ENCODE assay signal across 14 cellular contexts in the genomic region with DNA sequence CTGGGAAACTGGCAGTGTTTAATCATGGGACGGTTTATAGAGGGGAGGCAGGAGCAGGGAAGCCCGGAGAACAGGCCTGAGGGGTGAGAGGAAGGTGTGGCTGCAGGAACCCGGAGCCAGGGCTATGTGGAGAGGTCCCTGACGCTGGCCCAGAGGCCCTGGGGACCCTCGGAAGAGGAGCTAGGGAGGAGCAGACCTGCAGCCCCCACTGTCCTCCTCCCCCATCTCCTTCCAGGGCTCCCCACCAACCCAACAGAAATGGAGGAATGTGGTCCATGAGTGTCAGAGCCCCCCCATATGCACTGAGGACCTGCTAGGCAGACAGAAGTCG. TPM values are rescaled to one million over a fixed set of nuclear protein-coding genes. Genes with fewer than 3 reads are reported as not detected.
DNase-seq lines count a peak whose midpoint lies in the region; ATAC-seq and TF ChIP-seq lines count a peak whose summit lies in the region.
"Had no signal": no experiment of that assay in that cellular context is flagged by ENCODE, and none has a peak within 500 bp of the region (broad histone marks: within the 10 kb centered on the region; RNA-seq: fewer than 3 reads in every experiment).

No MANE protein-coding gene starts in this region.

- WGBS in GM23248 (ENCODE audit: low coverage in 1 of 2, low lambda C conversion rate in 2 of 2, missing lambda C conversion rate in 2 of 2), 2 experiments = 60 to 67% methylated on average over 6 of the region's 6 CpGs

- H3F3A ChIP-seq in PC-9 (ENCODE audit: insufficient read depth, low read depth) = peaks cover 5% of the 10 kb centered on the region; the same call in 1 of the 2 replicates
- H3F3A ChIP-seq in GM23248 (ENCODE audit: insufficient read depth) = no peaks in the 10 kb centered on the region

- DNase-seq in natural killer cell (no peak), PC-9 (no peak), BE2C (no peak), GM23248 (no peak), Right ventricle myocardium superior (no peak)
- DNase-seq in natural killer cell treated with Interleukin-12 subunit alpha and Interleukin-12 subunit beta and Interleukin-15 and Interleukin-18, amount 100 ng/mL, for 72 hours (ENCODE audit: low spot score) = no peak
- no peak for DNase-seq in effector memory CD4-positive, alpha-beta T cell
- DNase-seq: amniotic stem cell, MV-4-11 had no signal

- H4K20me1 ChIP-seq in PC-9 (ENCODE audit: insufficient read depth) (no peaks in the 10 kb centered on the region), GM23248 (ENCODE audit: insufficient read depth) (no peaks in the 10 kb centered on the region)

- POLR2A ChIA-PET in PC-9 (lab: Charles Lee; ENCODE audit: unreplicated experiment) = interaction anchor here (0.6 to 0.8 kb wide), 5 partner anchors 44 to 110 kb away, joined by 3 to 9 read pairs (median 4); partner anchors contain the start of gene AFMID

- H3K9ac ChIP-seq in GM23248 = no peak overlapping the region

- no peaks in the 10 kb centered on the region for H3K27me3 ChIP-seq in PC-9 (ENCODE audit: insufficient read depth, low read depth)
- no peaks in the 10 kb centered on the region for H3K27me3 ChIP-seq in effector memory CD4-positive, alpha-beta T cell (replicated peaks; ENCODE audit: control insufficient read depth, insufficient read depth, low read length, poor library complexity, severe bottlenecking)
- H3K27me3 ChIP-seq in BE2C = no peaks in the 10 kb centered on the region
- no peaks in the 10 kb centered on the region for H3K27me3 ChIP-seq in GM23248 (replicated peaks; ENCODE audit: insufficient read depth)
- H3K27me3 ChIP-seq: SJCRH30 had no signal

- TF ChIP-seq CTCF in natural killer cell (IDR thresholded peaks at IDR 0.05) (no peak), PC-9 (conservative IDR thresholded peaks at IDR 0.05) (no peak), BE2C (IDR thresholded peaks at IDR 0.05; ENCODE audit: low read depth, low read length) (no peak)

- H3K79me2 ChIP-seq in PC-9 (ENCODE audit: low read depth) (no peaks in the 10 kb centered on the region), GM23248 (ENCODE audit: insufficient read depth) (no peaks in the 10 kb centered on the region)

- peaks cover 18 to 30% of the 10 kb centered on the region in 2 donors for H3K4me1 Mint-ChIP-seq in natural killer cell
- H3K4me1 Mint-ChIP-seq in natural killer cell treated with Interleukin-12 subunit alpha and Interleukin-12 subunit beta and Interleukin-15 and Interleukin-18, amount 100 ng/mL, for 72 hours (ENCODE audit: low read depth in 2 of 2) = peaks cover 13 to 17% of the 10 kb centered on the region in 2 donors

- peak overlapping the region; percentile 75; the same call in 1 of the 2 replicates for H3K4me2 ChIP-seq in PC-9
- no peak overlapping the region for H3K4me2 ChIP-seq in GM23248 (ENCODE audit: unreplicated experiment)

- H3K9me3 ChIP-seq in PC-9 (ENCODE audit: insufficient read depth, low read depth) (no peaks in the 10 kb centered on the region), BE2C (no peaks in the 10 kb centered on the region), GM23248 (ENCODE audit: low read depth) (no peaks in the 10 kb centered on the region)
- H3K9me3 ChIP-seq in effector memory CD4-positive, alpha-beta T cell (ENCODE audit: control insufficient read depth, low read length) = no peaks in the 10 kb centered on the region
- H3K9me3 ChIP-seq: SJCRH30 had no signal

- H3K27ac Mint-ChIP-seq in natural killer cell = no peak overlapping the region
- no peak overlapping the region for H3K27ac Mint-ChIP-seq in natural killer cell treated with Interleukin-12 subunit alpha and Interleukin-12 subunit beta and Interleukin-15 and Interleukin-18, amount 100 ng/mL, for 72 hours

- H3K36me3 Mint-ChIP-seq in natural killer cell = no peaks in the 10 kb centered on the region
- no peaks in the 10 kb centered on the region for H3K36me3 Mint-ChIP-seq in natural killer cell treated with Interleukin-12 subunit alpha and Interleukin-12 subunit beta and Interleukin-15 and Interleukin-18, amount 100 ng/mL, for 72 hours

- intact Hi-C loops in natural killer cell (cut with micrococcal nuclease) = loop anchor here (1.0 kb wide), 2 partner anchors 138 to 166 kb away; no protein-coding TSS in a partner anchor
- intact Hi-C loops in PC-9 (cut with micrococcal nuclease; ENCODE audit: unreplicated experiment) = loop anchor here (1.0 to 5.0 kb wide), 8 partner anchors 63 to 234 kb away; partner anchors contain the start of gene SOCS3
- intact Hi-C loops in Right ventricle myocardium superior (cut with DNase I) = loop anchor here (5.0 kb wide), 1 partner anchor 139 kb away; no protein-coding TSS in a partner anchor

- no TSS peak for BruUV-seq in PC-9 (replicated peaks; lab: Mats Ljungman, UMichigan)

- H3K4me3 ChIP-seq in PC-9 (no peak overlapping the region), BE2C (ENCODE audit: low read depth, low read length) (no peak overlapping the region), GM23248 (no peak overlapping the region)
- peak overlapping the region; percentile 38 for H3K4me3 ChIP-seq in effector memory CD4-positive, alpha-beta T cell (ENCODE audit: insufficient read depth, low read depth, low read length, poor library complexity, severe bottlenecking)
- H3K4me3 ChIP-seq: GM23338, SJCRH30 had no signal

- peak overlapping the region; percentile 53 for H3K4me3 Mint-ChIP-seq in natural killer cell
- no peak overlapping the region for H3K4me3 Mint-ChIP-seq in natural killer cell treated with Interleukin-12 subunit alpha and Interleukin-12 subunit beta and Interleukin-15 and Interleukin-18, amount 100 ng/mL, for 72 hours
- H3K4me3 Mint-ChIP-seq: GM23338 had no signal

- in situ Hi-C loops in GM23248 (cut with MboI) = no loop called here

- CTCF ChIA-PET in PC-9 (lab: Charles Lee) = interaction anchor here (0.5 to 2.0 kb wide), 19 partner anchors 14 to 576 kb away, joined by 3 to 17 read pairs (median 4); partner anchors contain the start of genes AFMID, BIRC5 and TK1

- H3K9me3 Mint-ChIP-seq in natural killer cell = no peaks in the 10 kb centered on the region
- no peaks in the 10 kb centered on the region for H3K9me3 Mint-ChIP-seq in natural killer cell treated with Interleukin-12 subunit alpha and Interleukin-12 subunit beta and Interleukin-15 and Interleukin-18, amount 100 ng/mL, for 72 hours

- no peak overlapping the region for H3K27ac ChIP-seq in PC-9
- peak overlapping the region; percentile 56 for H3K27ac ChIP-seq in effector memory CD4-positive, alpha-beta T cell (ENCODE audit: insufficient read depth, low read length, poor library complexity, severe bottlenecking)
- H3K27ac ChIP-seq in GM23248 = no peak overlapping the region
- H3K27ac ChIP-seq: SJCRH30 had no signal

- H3K9me2 ChIP-seq in PC-9 (ENCODE audit: insufficient read depth) (no peaks in the 10 kb centered on the region), GM23248 (ENCODE audit: insufficient read depth) (no peaks in the 10 kb centered on the region)

- no peak for ATAC-seq in natural killer cell
- no peak for ATAC-seq in natural killer cell treated with Interleukin-12 subunit alpha and Interleukin-12 subunit beta and Interleukin-15 and Interleukin-18, amount 100 ng/mL, for 72 hours
- no peak for ATAC-seq in GM21447 (IDR thresholded peaks at IDR 0.05; ENCODE audit: unreplicated experiment)
- no peak for ATAC-seq in Right ventricle myocardium superior (ENCODE audit: poor library complexity)

- H3K4me1 ChIP-seq in PC-9 (replicated peaks; ENCODE audit: insufficient read depth) (0 out of 2 replicates have a peak, but pooled peaks cover 6% of the 10 kb centered on the region), BE2C (peaks cover 22% of the 10 kb centered on the region), GM23248 (ENCODE audit: insufficient read depth) (0 out of 2 replicates have a peak, but pooled peaks cover 3% of the 10 kb centered on the region)
- peaks cover 50% of the 10 kb centered on the region for H3K4me1 ChIP-seq in effector memory CD4-positive, alpha-beta T cell (ENCODE audit: control insufficient read depth, insufficient read depth, low read length, poor library complexity, severe bottlenecking)

- no peaks in the 10 kb centered on the region for H3K36me3 ChIP-seq in PC-9 (ENCODE audit: low read depth)
- no peaks in the 10 kb centered on the region for H3K36me3 ChIP-seq in effector memory CD4-positive, alpha-beta T cell (ENCODE audit: control insufficient read depth, insufficient read depth, low read length)
- no peaks in the 10 kb centered on the region for H3K36me3 ChIP-seq in BE2C
- H3K36me3 ChIP-seq in GM23248 (ENCODE audit: low read depth) = no peaks in the 10 kb centered on the region
- H3K36me3 ChIP-seq: SJCRH30 had no signal

- no peaks in the 10 kb centered on the region for H3K27me3 Mint-ChIP-seq in natural killer cell (ENCODE audit: low read depth in 2 of 2)
- H3K27me3 Mint-ChIP-seq in natural killer cell treated with Interleukin-12 subunit alpha and Interleukin-12 subunit beta and Interleukin-15 and Interleukin-18, amount 100 ng/mL, for 72 hours = peaks cover 2 to 7% of the 10 kb centered on the region in 2 donors

- H2AFZ ChIP-seq in PC-9 = no peak overlapping the region
- no peak overlapping the region for H2AFZ ChIP-seq in GM23248
- H2AFZ ChIP-seq: GM23338 had no signal

RNA-seq across cellular contexts. Expression of gene TMEM235, which starts 20.3 kb away (rescaled TPM):
- not detected for total RNA-seq in natural killer cell
- total RNA-seq in natural killer cell treated with Interleukin-12 subunit alpha and Interleukin-12 subunit beta and Interleukin-15 and Interleukin-18, amount 100 ng/mL, for 72 hours = not detected
- not detected in 2 replicates for total RNA-seq in PC-9 (2021)
- not detected for polyA plus RNA-seq in BE2C (2012; ENCODE audit: insufficient read depth, insufficient read length, low read depth)
- total RNA-seq in GM23248 (2014; rRNA removed; shearing (Covaris generic)) = not detected in 2 replicates
- not detected in 2 replicates for polyA plus RNA-seq in GM23248 (2016; fragmentation: Nextera tagmentation; extraction: Ambion mirVana)
- not detected for total RNA-seq in Right ventricle myocardium superior
- total RNA-seq: Daoy, GM23338 had no signal
- polyA plus RNA-seq: BJ, GM23338 had no signal

RNA-seq across cellular contexts. Expression of gene BIRC5, which starts 37.7 kb away (rescaled TPM):
- total RNA-seq in natural killer cell (1 to 10 TPM in 2 of 3 donors, under 1 TPM in 1; 0.73 to 1.9 (median 1.2) TPM), PC-9 (2021) (72.4 and 91.0 TPM in 2 replicates), Right ventricle myocardium superior (1.7 TPM)
- 100 to 1,000 TPM in 1 of 2 donors, 10 to 100 TPM in 1; 42.4 to 100 TPM for total RNA-seq in natural killer cell treated with Interleukin-12 subunit alpha and Interleukin-12 subunit beta and Interleukin-15 and Interleukin-18, amount 100 ng/mL, for 72 hours
- polyA plus RNA-seq in BE2C (2012; ENCODE audit: insufficient read depth, insufficient read length, low read depth) = 12.0 TPM
- 30.9 and 32.5 TPM in 2 replicates for total RNA-seq in GM23248 (2014; rRNA removed; shearing (Covaris generic))
- polyA plus RNA-seq in GM23248 (2016; fragmentation: Nextera tagmentation; extraction: Ambion mirVana) = 42.3 and 44.4 TPM in 2 replicates

Comparison
In these comparisons a context has a peak if more than half of its experiments do, and no peak if none do; other contexts are left out.
1. RNA of gene BIRC5, which starts 37.7 kb away (total RNA-seq): 42.4 to 100 TPM in natural killer cell treated with Interleukin-12 subunit alpha and Interleukin-12 subunit beta and Interleukin-15 and Interleukin-18, amount 100 ng/mL, for 72 hours, 72.4 to 91.0 TPM in PC-9 and 30.9 to 32.5 TPM in GM23248; 1.7 TPM in Right ventricle myocardium superior (single experiment) and 0.73 to 1.9 TPM in natural killer cell; every median in the first group is over 10 times any median in the second.